Comparison of ENCODE assay signal across 21 cellular contexts in genomic region chr2:181828122-181828705, GRCh38.
DNase-seq lines count a peak whose midpoint lies in the region; ATAC-seq, FAIRE-seq and TF ChIP-seq lines count a peak whose summit lies in the region.
"Had no signal": no experiment of that assay in that cellular context is flagged by ENCODE, and none has a peak within 500 bp of the region (broad histone marks: within the 10 kb centered on the region; RNA-seq: fewer than 3 reads in every experiment).

No MANE protein-coding gene starts in this region.

- H2BK5ac ChIP-seq in neuronal stem cell (ENCODE audit: low read length) = no peak overlapping the region

- H3K4me3 ChIP-seq in HepG2 (replicated peaks in 1 of 3; ENCODE audit: insufficient read depth in 1 of 3, low read depth in 2 of 3, low read length in 3 of 3) = no peak overlapping the region
- no peak overlapping the region for H3K4me3 ChIP-seq in right lobe of liver
- no peak overlapping the region for H3K4me3 ChIP-seq in neuronal stem cell (ENCODE audit: low read length in 2 of 2)
- H3K4me3 ChIP-seq: A549, GM23248, HAP-1 had no signal

- H4K91ac ChIP-seq in neuronal stem cell (ENCODE audit: low read depth, low read length, poor library complexity) = no peak overlapping the region

- no peak for TF ChIP-seq CTCF in HepG2 (CRISPR knock-in tag; IDR thresholded peaks at IDR 0.05)
- no peak for TF ChIP-seq CTCF in right lobe of liver (IDR thresholded peaks at IDR 0.05)

- no peaks in the 10 kb centered on the region for H3K79me2 ChIP-seq in HepG2 (ENCODE audit: insufficient read depth, low read length)

- H2AFZ ChIP-seq in HepG2 (ENCODE audit: low read length) (no peak overlapping the region), neuronal stem cell (ENCODE audit: low read length) (peak overlapping the region; percentile 14)
- H2AFZ ChIP-seq: GM23248 had no signal

- TF ChIP-seq POLR2A in HepG2 (IDR thresholded peaks at IDR 0.05; ENCODE audit: insufficient read depth in 1 of 2, low read depth in 2 of 2, low read length in 2 of 2) (no peak), right lobe of liver (IDR thresholded peaks at IDR 0.05) (no peak)

- no peak overlapping the region for H2BK12ac ChIP-seq in neuronal stem cell (ENCODE audit: low read length)

- H4K8ac ChIP-seq in neuronal stem cell (ENCODE audit: low read depth, low read length) = no peak overlapping the region

- no peak for FAIRE-seq in HepG2 (lab: Jason Lieb, UNC)
- FAIRE-seq: A549, G401.6, GM12891, GM19239 had no signal

- H3K27me3 ChIP-seq in HepG2 (ENCODE audit: control insufficient read depth in 1 of 2, insufficient read depth in 2 of 2, low read length in 2 of 2) (no peaks in the 10 kb centered on the region), right lobe of liver (no peaks in the 10 kb centered on the region), neuronal stem cell (ENCODE audit: control insufficient read depth in 3 of 3, insufficient read depth in 3 of 3, low read depth in 1 of 3, low read length in 3 of 3) (no peaks in the 10 kb centered on the region)

- DNase-seq in HepG2 (ENCODE audit: low spot score) = no peak
- no peak for DNase-seq in right lobe of liver
- DNase-seq in UCSD-AML1 (lab: John Stamatoyannopoulos, UW; ENCODE audit: unreplicated experiment) = peak; percentile 4
- no peak for DNase-seq in neuronal stem cell (ENCODE audit: low spot score)
- DNase-seq in left ventricle myocardium superior = no peak
- DNase-seq in activated CD4-positive, CD25-positive, alpha-beta regulatory T cell (lab: John Stamatoyannopoulos, UW) = no peak
- DNase-seq: AML-193; Caco-2; CD4-positive, alpha-beta T cell; DMS153; DMS79; GM23248 had no signal

- WGBS in HepG2 (ENCODE audit: low lambda C conversion rate) = 75% methylated on average over 6 of the region's 6 CpGs
- WGBS in right lobe of liver (ENCODE audit: insufficient coverage, low coverage, low lambda C conversion rate, missing lambda C conversion rate) = 76% methylated on average over 4 of the region's 6 CpGs
- no CpG with 5 or more reads among the region's 6 CpGs for WGBS in neuronal stem cell (ENCODE audit: extremely low coverage in 2 of 2, insufficient read length in 2 of 2, insufficient replicate concordance in 1 of 2), 2 donors

- H3K4me2 ChIP-seq in HepG2 (ENCODE audit: low read depth, low read length) (no peak overlapping the region), neuronal stem cell (ENCODE audit: insufficient read depth, low read length, poor library complexity, severe bottlenecking) (no peak overlapping the region)
- H3K4me2 ChIP-seq: A549 had no signal

- H2AK5ac ChIP-seq in neuronal stem cell (ENCODE audit: low read depth, low read length) = no peak overlapping the region

- H3K9me3 ChIP-seq in HepG2 (ENCODE audit: low read length) (no peaks in the 10 kb centered on the region), right lobe of liver (no peaks in the 10 kb centered on the region), neuronal stem cell (replicated peaks in 1 of 2; ENCODE audit: control insufficient read depth in 2 of 2, insufficient read depth in 1 of 2, low read depth in 1 of 2, low read length in 2 of 2) (no peaks in the 10 kb centered on the region)
- H3K9me3 ChIP-seq: A549, Caco-2, HAP-1 had no signal

- H2BK15ac ChIP-seq in neuronal stem cell (ENCODE audit: low read length) = no peak overlapping the region

- no peak for TF ChIP-seq RAD21 in HepG2 (CRISPR knock-in tag; IDR thresholded peaks at IDR 0.05)

- POLR2A ChIA-PET in HepG2 (lab: Yijun Ruan, JAX) = no interaction called here

- no peak overlapping the region for H3K9ac ChIP-seq in HepG2 (ENCODE audit: insufficient read depth, low read depth, low read length)
- no peak overlapping the region for H3K9ac ChIP-seq in neuronal stem cell (ENCODE audit: low read depth, low read length, poor library complexity)
- H3K9ac ChIP-seq: GM23248 had no signal

- H3K79me1 ChIP-seq in neuronal stem cell (ENCODE audit: low read depth, low read length) = no peaks in the 10 kb centered on the region

- BruUV-seq in HepG2 (replicated peaks; lab: Mats Ljungman, UMichigan) = no TSS peak

- intact Hi-C loops in HepG2 (cut with micrococcal nuclease; ENCODE audit: unreplicated experiment) (no loop called here), right lobe of liver (cut with DNase I) (no loop called here), left ventricle myocardium superior (cut with micrococcal nuclease) (no loop called here)

- no peaks in the 10 kb centered on the region for H4K20me1 ChIP-seq in HepG2 (ENCODE audit: insufficient read depth, low read length)

- no peak overlapping the region for H3K14ac ChIP-seq in neuronal stem cell (ENCODE audit: low read length)

- no peak overlapping the region for H2BK120ac ChIP-seq in neuronal stem cell (ENCODE audit: low read depth, low read length)

- H3K4ac ChIP-seq in neuronal stem cell (ENCODE audit: low read length) = no peak overlapping the region

- no peak overlapping the region for H3K27ac ChIP-seq in HepG2 (ENCODE audit: extremely low read length, insufficient read depth, low read length)
- H3K27ac ChIP-seq in right lobe of liver = no peak overlapping the region
- no peak overlapping the region for H3K27ac ChIP-seq in neuronal stem cell (replicated peaks; ENCODE audit: low read length)
- H3K27ac ChIP-seq: 22Rv1, A549, C4-2B, GM23248, HL-60 had no signal

- CTCF ChIA-PET in HepG2 (lab: Yijun Ruan, JAX; ENCODE audit: low intra/inter-chr PET ratio, low total read pairs) = no interaction called here

- TF ChIP-seq EP300 in HepG2 (IDR thresholded peaks at IDR 0.05; ENCODE audit: low read depth in 2 of 2, low read length in 2 of 2) = no peak
- TF ChIP-seq EP300 in HepG2 (CRISPR knock-in tag; IDR thresholded peaks at IDR 0.05; ENCODE audit: borderline replicate concordance) = no peak

- ATAC-seq in HepG2 = peak; percentile 52
- ATAC-seq in right lobe of liver = no peak
- ATAC-seq in left ventricle myocardium superior = no peak
- ATAC-seq in GM19467 (IDR thresholded peaks at IDR 0.05; ENCODE audit: unreplicated experiment) = no peak
- ATAC-seq: A549 had no signal

- in situ Hi-C loops in HepG2 (cut with HindIII; ENCODE audit: extremely low pct_ligation_motif_present, low pct_unique_long_range_greater_than_20kb) = no loop called here

- H3K18ac ChIP-seq in neuronal stem cell (ENCODE audit: low read length) = no peak overlapping the region

- H3K4me1 ChIP-seq in HepG2 (ENCODE audit: insufficient read depth, low read length) = peaks cover 8% of the 10 kb centered on the region; the same call in 1 of the 2 replicates
- no peaks in the 10 kb centered on the region for H3K4me1 ChIP-seq in right lobe of liver
- peaks cover 0 to 2% of the 10 kb centered on the region in 2 donors for H3K4me1 ChIP-seq in neuronal stem cell (ENCODE audit: control insufficient read depth in 2 of 2, insufficient read depth in 1 of 2, low read depth in 1 of 2, low read length in 2 of 2)
- H3K4me1 ChIP-seq: A549, Caco-2, HAP-1 had no signal

- H3K23ac ChIP-seq in neuronal stem cell (ENCODE audit: low read depth, low read length, poor library complexity) = no peak overlapping the region

- no peaks in the 10 kb centered on the region for H3K36me3 ChIP-seq in HepG2 (replicated peaks in 1 of 2; ENCODE audit: control insufficient read depth in 1 of 2, insufficient read depth in 2 of 2, low read length in 2 of 2)
- H3K36me3 ChIP-seq in right lobe of liver = no peaks in the 10 kb centered on the region
- no peaks in the 10 kb centered on the region for H3K36me3 ChIP-seq in neuronal stem cell (replicated peaks in 1 of 2; ENCODE audit: control insufficient read depth in 2 of 2, insufficient read depth in 2 of 2, low read length in 2 of 2)
- H3K36me3 ChIP-seq: HAP-1 had no signal

TF ChIP-seq in HepG2, 621 proteins besides CTCF, POLR2A, EP300 and RAD21:
- TF ChIP-seq SIN3B (IDR thresholded peaks at IDR 0.05; ENCODE audit: low read length) = no peak
- TF ChIP-seq ZBTB33 (CRISPR knock-in tag; IDR thresholded peaks at IDR 0.05) = peak; percentile 81
